In genomic region chr9:131740898-131741297, GRCh38 we compare ENCODE assay signal across 13 cellular contexts. TPM values are rescaled to one million over a fixed set of nuclear protein-coding genes. Genes with fewer than 3 reads are reported as not detected.
DNase-seq lines count a peak whose midpoint lies in the region; ATAC-seq and TF ChIP-seq lines count a peak whose summit lies in the region.
"Had no signal": no experiment of that assay in that cellular context is flagged by ENCODE, and none has a peak within 500 bp of the region (broad histone marks: within the 10 kb centered on the region; RNA-seq: fewer than 3 reads in every experiment).

No MANE protein-coding gene starts in this region.

- peaks cover 3% of the 10 kb centered on the region for H3K36me3 Mint-ChIP-seq in activated naive CD4-positive, alpha-beta T cell treated with anti-CD3 and anti-CD28 coated beads, Interleukin-2, amount 50 U/mL, for 24 hours
- H3K36me3 Mint-ChIP-seq in activated naive CD8-positive, alpha-beta T cell: no peaks in the 10 kb centered on the region
- no peaks in the 10 kb centered on the region for H3K36me3 Mint-ChIP-seq in mesothelial cell of epicardium

- H3K27me3 Mint-ChIP-seq in activated naive CD4-positive, alpha-beta T cell treated with anti-CD3 and anti-CD28 coated beads, Interleukin-2, amount 50 U/mL, for 24 hours: no peaks in the 10 kb centered on the region
- no peaks in the 10 kb centered on the region for H3K27me3 Mint-ChIP-seq in activated naive CD8-positive, alpha-beta T cell
- H3K27me3 Mint-ChIP-seq in mesothelial cell of epicardium (ENCODE audit: low read depth): no peaks in the 10 kb centered on the region

- ATAC-seq in GM19035 (IDR thresholded peaks at IDR 0.05; ENCODE audit: unreplicated experiment): no peak

- no TSS peak for BruUV-seq in A673 (replicated peaks; lab: Mats Ljungman, UMichigan)

- CTCF ChIA-PET in A673 (lab: Charles Lee): interaction anchor here (0.7 kb wide), 3 partner anchors 10 to 1802 kb away, joined by 4 read pairs; no protein-coding TSS in a partner anchor

- H3K4me1 ChIP-seq in stomach: peaks cover 29 to 58% (median 49%) of the 10 kb centered on the region in 4 donors
- H3K4me1 ChIP-seq in A673 (ENCODE audit: insufficient read depth, low read length, poor library complexity, severe bottlenecking): no peaks in the 10 kb centered on the region

- H3K27ac Mint-ChIP-seq in activated naive CD4-positive, alpha-beta T cell treated with anti-CD3 and anti-CD28 coated beads, Interleukin-2, amount 50 U/mL, for 24 hours: peak overlapping the region; percentile 83
- no peak overlapping the region for H3K27ac Mint-ChIP-seq in activated naive CD8-positive, alpha-beta T cell
- no peak overlapping the region for H3K27ac Mint-ChIP-seq in mesothelial cell of epicardium

- no peak overlapping the region for H3K4me3 Mint-ChIP-seq in activated naive CD4-positive, alpha-beta T cell treated with anti-CD3 and anti-CD28 coated beads, Interleukin-2, amount 50 U/mL, for 24 hours
- H3K4me3 Mint-ChIP-seq in activated naive CD8-positive, alpha-beta T cell: peak overlapping the region; percentile 76
- H3K4me3 Mint-ChIP-seq in mesothelial cell of epicardium: peak overlapping the region; percentile 70

- no peaks in the 10 kb centered on the region for H3K27me3 ChIP-seq in stomach
- H3K27me3 ChIP-seq in A673 (replicated peaks; ENCODE audit: insufficient read depth, low read depth, low read length, poor library complexity): no peaks in the 10 kb centered on the region
- H3K27me3 ChIP-seq: vagina had no signal

- no peak for TF ChIP-seq POLR2A in stomach (IDR thresholded peaks at IDR 0.05)

- intact Hi-C loops in stomach (cut with DNase I; ENCODE audit: low total_unique reads) (loop anchor here (5.0 kb wide), 1 partner anchor 149 kb away; no protein-coding TSS in a partner anchor), A673 (cut with micrococcal nuclease; ENCODE audit: unreplicated experiment) (loop anchor here (1.0 to 10.0 kb wide), 2 partner anchors 150 to 236 kb away; partner anchors contain the start of gene POMT1)

- POLR2A ChIA-PET in A673 (lab: Charles Lee; ENCODE audit: low non-redundant PET): no interaction called here

- no peak overlapping the region for H3K27ac ChIP-seq in stomach
- H3K27ac ChIP-seq in A673 (ENCODE audit: low read depth, low read length, poor library complexity, severe bottlenecking): no peak overlapping the region
- H3K27ac ChIP-seq: vagina had no signal

- H3K4me3 ChIP-seq in stomach (no peak overlapping the region), A673 (ENCODE audit: low read depth, low read length, poor library complexity, severe bottlenecking) (no peak overlapping the region)
- H3K4me3 ChIP-seq: lung, vagina had no signal

- TF ChIP-seq CTCF in mesothelial cell of epicardium (IDR thresholded peaks at IDR 0.05; ENCODE audit: unreplicated experiment) (no peak), stomach (IDR thresholded peaks at IDR 0.05) (no peak), A673 (conservative IDR thresholded peaks at IDR 0.05; ENCODE audit: low read depth, low read length) (no peak)

- no peaks in the 10 kb centered on the region for H3K9me3 Mint-ChIP-seq in activated naive CD4-positive, alpha-beta T cell treated with anti-CD3 and anti-CD28 coated beads, Interleukin-2, amount 50 U/mL, for 24 hours
- no peaks in the 10 kb centered on the region for H3K9me3 Mint-ChIP-seq in activated naive CD8-positive, alpha-beta T cell (ENCODE audit: low read depth)
- no peaks in the 10 kb centered on the region for H3K9me3 Mint-ChIP-seq in mesothelial cell of epicardium

- WGBS in stomach, 5 donors: 77 to 90% (median 80%) methylated on average over 2 to 5 of the region's 5 CpGs

- H3K36me3 ChIP-seq in stomach: no peaks in the 10 kb centered on the region
- H3K36me3 ChIP-seq in A673 (ENCODE audit: insufficient read depth, low read length, poor library complexity, severe bottlenecking): no peaks in the 10 kb centered on the region
- H3K36me3 ChIP-seq: vagina had no signal

- H3K9me3 ChIP-seq in stomach: no peaks in the 10 kb centered on the region
- H3K9me3 ChIP-seq in A673 (ENCODE audit: low read depth, low read length, poor library complexity, severe bottlenecking): no peaks in the 10 kb centered on the region
- H3K9me3 ChIP-seq: vagina had no signal

- peaks cover 56% of the 10 kb centered on the region for H3K4me1 Mint-ChIP-seq in activated naive CD4-positive, alpha-beta T cell treated with anti-CD3 and anti-CD28 coated beads, Interleukin-2, amount 50 U/mL, for 24 hours
- H3K4me1 Mint-ChIP-seq in activated naive CD8-positive, alpha-beta T cell (ENCODE audit: low read depth): peaks cover 62% of the 10 kb centered on the region
- H3K4me1 Mint-ChIP-seq in mesothelial cell of epicardium: peaks cover 39% of the 10 kb centered on the region

- no peak for TF ChIP-seq EP300 in stomach (IDR thresholded peaks at IDR 0.05)

- no peak for DNase-seq in activated naive CD4-positive, alpha-beta T cell (lab: John Stamatoyannopoulos, UW)
- DNase-seq in mesothelial cell of epicardium (ENCODE audit: low spot score in 2 of 2, unreplicated experiment in 2 of 2) (no peak), stomach (peak; percentile 47), A673 (ENCODE audit: low spot score) (no peak)
- no peak for DNase-seq in stimulated activated CD4-positive, alpha-beta T cell treated with anti-CD3 and anti-CD28 coated beads, Interleukin-2, amount 100 ng/mL, for 24 hours
- DNase-seq: activated gamma-delta T cell; NCI-H2081; NK-92 treated with Interleukin-12 subunit alpha and Interleukin-12 subunit beta, amount 100 ng/mL, for 24 hours had no signal

RNA-seq across cellular contexts. Expression of gene RAPGEF1, which starts 1.0 kb away (rescaled TPM):
- total RNA-seq in mesothelial cell of epicardium (49.3 to 59.1 TPM (median 50.4 TPM) in 3 replicates), stomach (10 to 100 TPM; 33.2 to 84.6 (median 57.1) TPM), A673 (2021) (56.4 and 61.5 TPM in 2 replicates)
- 10 to 100 TPM in 2 of 3 donors, 1 to 10 TPM in 1; 8.4 to 19.1 (median 12.5) TPM for polyA plus RNA-seq in stomach
